ENCODE assay signal across 12 cellular contexts in the genomic region with DNA sequence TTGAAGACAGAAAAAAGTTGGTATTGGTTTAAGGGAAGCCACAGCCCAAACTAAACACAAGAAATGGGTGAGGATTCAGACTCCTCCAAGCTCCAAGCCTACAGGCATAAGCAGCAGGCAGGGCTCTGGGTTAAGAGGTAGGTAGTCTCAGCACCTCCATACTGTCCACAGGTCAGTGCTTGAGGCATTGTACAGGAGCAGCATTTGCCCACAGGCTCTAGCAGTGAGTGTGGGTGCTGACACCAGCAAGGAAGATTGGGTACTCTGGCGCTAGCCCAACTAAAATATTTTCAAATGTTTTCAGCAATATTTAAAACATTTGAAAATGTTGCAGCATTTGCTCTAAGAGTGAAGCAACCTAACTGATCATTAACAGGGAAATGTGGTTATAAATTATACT. TPM values are rescaled to one million over a fixed set of nuclear protein-coding genes. Genes with fewer than 3 reads are reported as not detected.
DNase-seq lines count a peak whose midpoint lies in the region; ATAC-seq and TF ChIP-seq lines count a peak whose summit lies in the region.
"Had no signal": no experiment of that assay in that cellular context is flagged by ENCODE, and none has a peak within 500 bp of the region (broad histone marks: within the 10 kb centered on the region; RNA-seq: fewer than 3 reads in every experiment).

No MANE protein-coding gene starts in this region.

- no peaks in the 10 kb centered on the region for H3K36me3 ChIP-seq in A673 (ENCODE audit: insufficient read depth, low read length, poor library complexity, severe bottlenecking)
- peaks cover 42% of the 10 kb centered on the region for H3K36me3 ChIP-seq in BE2C
- peaks cover 11% of the 10 kb centered on the region for H3K36me3 ChIP-seq in HAP-1 (replicated peaks)

- peaks cover 82% of the 10 kb centered on the region for H3K4me1 Mint-ChIP-seq in HFFc6 (ENCODE audit: low read depth)
- H3K4me1 Mint-ChIP-seq in naive B cell, result peaks cover 8 to 22% (median 12%) of the 10 kb centered on the region in 3 donors

- H3K27ac Mint-ChIP-seq in HFFc6, result peak overlapping the region; percentile 71
- peak overlapping the region in 5 of 6 donors; percentile 64 to 86 (median 72) for H3K27ac Mint-ChIP-seq in naive B cell

- no TSS peak for BruUV-seq in A673 (replicated peaks; lab: Mats Ljungman, UMichigan)

- H3K4me1 ChIP-seq in A673 (ENCODE audit: insufficient read depth, low read length, poor library complexity, severe bottlenecking) (peaks cover 62% of the 10 kb centered on the region), BE2C (peaks cover 11% of the 10 kb centered on the region; the same call in 1 of the 2 replicates), HAP-1 (peaks cover 2% of the 10 kb centered on the region; the same call in 1 of the 2 replicates)

- no peaks in the 10 kb centered on the region for H3K9me3 Mint-ChIP-seq in HFFc6
- no peaks in the 10 kb centered on the region for H3K9me3 Mint-ChIP-seq in naive B cell

- in situ Hi-C loops in HAP-1 (cut with MboI; ENCODE audit: low sequenced_read_pairs), result no loop called here

- CTCF ChIA-PET in A673 (lab: Charles Lee), result no interaction called here

- DNase-seq in A673 (ENCODE audit: low spot score), result no peak
- no peak for DNase-seq in HFFc6
- no peak for DNase-seq in coronary artery (ENCODE audit: low spot score)
- DNase-seq in naive B cell, result no peak
- no peak for DNase-seq in BE2C
- DNase-seq in substantia nigra (lab: John Stamatoyannopoulos, UW), result no peak
- DNase-seq in HAP-1 (ENCODE audit: low spot score in 2 of 2), result no peak
- DNase-seq in NCI-H748 (lab: John Stamatoyannopoulos, UW; ENCODE audit: unreplicated experiment), result no peak
- DNase-seq: effector CD8-positive, alpha-beta T cell; NCI-H146; SJCRH30 had no signal

- POLR2A ChIA-PET in A673 (lab: Charles Lee; ENCODE audit: low non-redundant PET), result no interaction called here

- intact Hi-C loops in A673 (cut with micrococcal nuclease; ENCODE audit: unreplicated experiment), result no loop called here

- H3K27me3 ChIP-seq in A673 (replicated peaks; ENCODE audit: insufficient read depth, low read depth, low read length, poor library complexity), result no peaks in the 10 kb centered on the region
- H3K27me3 ChIP-seq in BE2C, result no peaks in the 10 kb centered on the region
- H3K27me3 ChIP-seq in HAP-1 (ENCODE audit: low read depth), result no peaks in the 10 kb centered on the region
- H3K27me3 ChIP-seq: SJCRH30 had no signal

- peaks cover 39% of the 10 kb centered on the region for H3K36me3 Mint-ChIP-seq in HFFc6 (ENCODE audit: low read depth)
- no peaks in the 10 kb centered on the region for H3K36me3 Mint-ChIP-seq in naive B cell

- H3K27me3 Mint-ChIP-seq in HFFc6 (ENCODE audit: insufficient read depth) (no peaks in the 10 kb centered on the region), naive B cell (no peaks in the 10 kb centered on the region)

- H3K4me3 ChIP-seq in A673 (ENCODE audit: low read depth, low read length, poor library complexity, severe bottlenecking) (no peak overlapping the region), coronary artery (no peak overlapping the region), BE2C (ENCODE audit: low read depth, low read length) (no peak overlapping the region), HAP-1 (no peak overlapping the region)
- H3K4me3 ChIP-seq: SJCRH30 had no signal

- ATAC-seq in naive B cell (ENCODE audit: low read depth in 2 of 2), result no peak
- ATAC-seq: HCT116 had no signal

- H3K27ac ChIP-seq in A673 (ENCODE audit: low read depth, low read length, poor library complexity, severe bottlenecking) (peak overlapping the region; percentile 64), coronary artery (peak overlapping the region; percentile 14 to 46), substantia nigra (ENCODE audit: low read depth, low read length, poor library complexity, severe bottlenecking) (no peak overlapping the region)
- H3K27ac ChIP-seq: SJCRH30 had no signal

- TF ChIP-seq CTCF in A673 (conservative IDR thresholded peaks at IDR 0.05; ENCODE audit: low read depth, low read length), result no peak
- TF ChIP-seq CTCF in HFFc6 (IDR thresholded peaks at IDR 0.05), result no peak
- TF ChIP-seq CTCF in coronary artery (IDR thresholded peaks at IDR 0.05), result no peak
- no peak for TF ChIP-seq CTCF in BE2C (IDR thresholded peaks at IDR 0.05; ENCODE audit: low read depth, low read length)

- H3K9me3 ChIP-seq in A673 (ENCODE audit: low read depth, low read length, poor library complexity, severe bottlenecking), result no peaks in the 10 kb centered on the region
- H3K9me3 ChIP-seq in BE2C, result no peaks in the 10 kb centered on the region
- no peaks in the 10 kb centered on the region for H3K9me3 ChIP-seq in HAP-1
- H3K9me3 ChIP-seq: SJCRH30 had no signal

- H3K4me3 Mint-ChIP-seq in HFFc6 (peak overlapping the region; percentile 19; the same call in 1 of the 2 replicates), naive B cell (peak overlapping the region in 2 of 8 donors; percentile 4 to 18)

RNA-seq across cellular contexts. Expression of a gene that starts 33.1 kb away (rescaled TPM):
- total RNA-seq in A673 (2021), result 38.3 and 48.0 TPM in 2 replicates
- 100 to 1,000 TPM; 109 to 152 (median 127) TPM for total RNA-seq in HFFc6 (2021; fragmentation: NEBNext Ultra II Directional; extraction: Animal tissue kit (Norgen Biotek cat#: 25700))
- not detected for polyA plus RNA-seq in naive B cell (ENCODE audit: low read depth in 6 of 6)
- polyA plus RNA-seq in BE2C (2012; ENCODE audit: insufficient read depth, insufficient read length, low read depth), result 165 TPM
